8 cellular contexts compared by ENCODE assay signal in the genomic region with DNA sequence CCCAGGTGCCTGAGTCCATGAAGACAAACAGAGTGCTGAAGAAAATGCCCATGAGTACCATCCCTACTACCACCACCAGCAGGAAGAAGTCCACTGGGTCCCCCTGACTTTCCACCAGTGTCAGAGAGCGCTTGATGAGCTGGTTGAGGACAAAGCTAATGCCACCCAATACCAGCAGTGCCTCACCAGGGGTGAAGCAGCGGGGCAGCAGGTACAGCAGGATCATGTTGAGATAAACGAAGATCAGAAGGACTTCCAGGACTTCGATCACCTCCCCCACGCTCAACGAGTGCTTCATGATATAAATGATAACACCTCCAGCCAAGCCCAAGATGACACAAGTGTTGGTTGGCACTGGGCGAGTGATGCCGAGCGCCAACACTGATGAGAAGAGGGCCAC. TPM values are rescaled to one million over a fixed set of nuclear protein-coding genes. Genes with fewer than 3 reads are reported as not detected.
DNase-seq lines count a peak whose midpoint lies in the region; ATAC-seq and TF ChIP-seq lines count a peak whose summit lies in the region.

No MANE protein-coding gene starts in this region.

- no peak for ATAC-seq in stimulated activated effector memory CD8-positive, alpha-beta T cell treated with anti-CD3 and anti-CD28 coated beads, Interleukin-12 subunit alpha, Interleukin-12 subunit beta, amount 100 ng/mL, for 72 hours
- ATAC-seq in GM21723 (IDR thresholded peaks at IDR 0.05; ENCODE audit: unreplicated experiment) = no peak

- intact Hi-C loops in activated T-helper 1 cell treated with anti-CD3 and anti-CD28 coated beads, Interleukin-12 subunit alpha, Interleukin-12 subunit beta, Interleukin-2, Interleukin-4 antibody, amounts not matched to agents 30 ng/mL and 10 ng/mL and 1 ng/mL, durations not matched to agents 14 hours and 24 hours and 36 hours (cut with micrococcal nuclease) = loop anchor here (2.0 to 10.0 kb wide), 5 partner anchors 134 to 394 kb away; a partner anchor contains a TSS

- H3K36me3 Mint-ChIP-seq in HFFc6 (ENCODE audit: low read depth) = peaks cover 17% of the 10 kb centered on the region
- H3K36me3 Mint-ChIP-seq in activated T-helper 1 cell treated with anti-CD3 and anti-CD28 coated beads, Interleukin-12 subunit alpha, Interleukin-12 subunit beta, Interleukin-2, Interleukin-4 antibody, amounts not matched to agents 30 ng/mL and 10 ng/mL and 1 ng/mL, durations not matched to agents 14 hours and 24 hours and 36 hours (ENCODE audit: low read depth) = peaks cover 16% of the 10 kb centered on the region
- peaks cover 54% of the 10 kb centered on the region for H3K36me3 Mint-ChIP-seq in stimulated activated effector memory CD8-positive, alpha-beta T cell treated with anti-CD3 and anti-CD28 coated beads, Interleukin-12 subunit alpha, Interleukin-12 subunit beta, amount 100 ng/mL, for 72 hours

- H3K4me3 Mint-ChIP-seq in HFFc6 = peak overlapping the region; percentile 99
- peak overlapping the region; percentile 98 for H3K4me3 Mint-ChIP-seq in activated T-helper 1 cell treated with anti-CD3 and anti-CD28 coated beads, Interleukin-12 subunit alpha, Interleukin-12 subunit beta, Interleukin-2, Interleukin-4 antibody, amounts not matched to agents 30 ng/mL and 10 ng/mL and 1 ng/mL, durations not matched to agents 14 hours and 24 hours and 36 hours
- peak overlapping the region; percentile 96 for H3K4me3 Mint-ChIP-seq in stimulated activated effector memory CD8-positive, alpha-beta T cell treated with anti-CD3 and anti-CD28 coated beads, Interleukin-12 subunit alpha, Interleukin-12 subunit beta, amount 100 ng/mL, for 72 hours

- peaks cover 5% of the 10 kb centered on the region for H3K27me3 Mint-ChIP-seq in HFFc6 (ENCODE audit: insufficient read depth)
- no peaks in the 10 kb centered on the region for H3K27me3 Mint-ChIP-seq in activated T-helper 1 cell treated with anti-CD3 and anti-CD28 coated beads, Interleukin-12 subunit alpha, Interleukin-12 subunit beta, Interleukin-2, Interleukin-4 antibody, amounts not matched to agents 30 ng/mL and 10 ng/mL and 1 ng/mL, durations not matched to agents 14 hours and 24 hours and 36 hours (ENCODE audit: insufficient read depth)

- H3K27ac Mint-ChIP-seq in HFFc6 = peak overlapping the region; percentile 97
- H3K27ac Mint-ChIP-seq in activated T-helper 1 cell treated with anti-CD3 and anti-CD28 coated beads, Interleukin-12 subunit alpha, Interleukin-12 subunit beta, Interleukin-2, Interleukin-4 antibody, amounts not matched to agents 30 ng/mL and 10 ng/mL and 1 ng/mL, durations not matched to agents 14 hours and 24 hours and 36 hours = peak overlapping the region; percentile 99
- H3K27ac Mint-ChIP-seq in stimulated activated effector memory CD8-positive, alpha-beta T cell treated with anti-CD3 and anti-CD28 coated beads, Interleukin-12 subunit alpha, Interleukin-12 subunit beta, amount 100 ng/mL, for 72 hours = peak overlapping the region; percentile 98

- H3K4me1 Mint-ChIP-seq in HFFc6 (ENCODE audit: low read depth) = peaks cover 23% of the 10 kb centered on the region
- peaks cover 34% of the 10 kb centered on the region for H3K4me1 Mint-ChIP-seq in activated T-helper 1 cell treated with anti-CD3 and anti-CD28 coated beads, Interleukin-12 subunit alpha, Interleukin-12 subunit beta, Interleukin-2, Interleukin-4 antibody, amounts not matched to agents 30 ng/mL and 10 ng/mL and 1 ng/mL, durations not matched to agents 14 hours and 24 hours and 36 hours (ENCODE audit: low read depth)
- H3K4me1 Mint-ChIP-seq in stimulated activated effector memory CD8-positive, alpha-beta T cell treated with anti-CD3 and anti-CD28 coated beads, Interleukin-12 subunit alpha, Interleukin-12 subunit beta, amount 100 ng/mL, for 72 hours = peaks cover 22% of the 10 kb centered on the region

- no peaks in the 10 kb centered on the region for H3K9me3 Mint-ChIP-seq in HFFc6
- no peaks in the 10 kb centered on the region for H3K9me3 Mint-ChIP-seq in activated T-helper 1 cell treated with anti-CD3 and anti-CD28 coated beads, Interleukin-12 subunit alpha, Interleukin-12 subunit beta, Interleukin-2, Interleukin-4 antibody, amounts not matched to agents 30 ng/mL and 10 ng/mL and 1 ng/mL, durations not matched to agents 14 hours and 24 hours and 36 hours
- H3K9me3 Mint-ChIP-seq in stimulated activated effector memory CD8-positive, alpha-beta T cell treated with anti-CD3 and anti-CD28 coated beads, Interleukin-12 subunit alpha, Interleukin-12 subunit beta, amount 100 ng/mL, for 72 hours = no peaks in the 10 kb centered on the region

- no peak for DNase-seq in HFFc6
- DNase-seq in activated T-helper 1 cell treated with anti-CD3 and anti-CD28 coated beads, Interleukin-12 subunit alpha, Interleukin-12 subunit beta, Interleukin-2, Interleukin-4 antibody, amounts not matched to agents 30 ng/mL and 10 ng/mL and 1 ng/mL, durations not matched to agents 14 hours and 24 hours and 36 hours (ENCODE audit: low spot score) = no peak
- no peak for DNase-seq in stimulated activated effector memory CD8-positive, alpha-beta T cell treated with anti-CD3 and anti-CD28 coated beads, Interleukin-12 subunit alpha, Interleukin-12 subunit beta, amount 100 ng/mL, for 72 hours (ENCODE audit: low spot score in 2 of 2)
- no peak for DNase-seq in NCI-H2171 (lab: John Stamatoyannopoulos, UW)
- DNase-seq in COLO829 (ENCODE audit: low spot score) = no peak
- DNase-seq in EL = no peak

- TF ChIP-seq CTCF in HFFc6 (IDR thresholded peaks at IDR 0.05) = no peak

- peak overlapping the region; percentile 94 for H3K4me3 ChIP-seq in iPS-11a (ENCODE audit: low read depth, low read length)

RNA-seq across cellular contexts. Expression of a gene that starts 0.9 kb away (rescaled TPM):
- 10 to 100 TPM; 27.8 to 34.4 (median 31.6) TPM for total RNA-seq in HFFc6 (2021; fragmentation: NEBNext Ultra II Directional; extraction: Animal tissue kit (Norgen Biotek cat#: 25700))
- total RNA-seq in activated T-helper 1 cell treated with anti-CD3 and anti-CD28 coated beads, Interleukin-12 subunit alpha, Interleukin-12 subunit beta, Interleukin-2, Interleukin-4 antibody, amounts not matched to agents 30 ng/mL and 10 ng/mL and 1 ng/mL, durations not matched to agents 14 hours and 24 hours and 36 hours = 17.7 and 18.1 TPM in 2 replicates

RNA-seq across cellular contexts. Expression of a gene that starts 1.0 kb away (rescaled TPM):
- total RNA-seq in HFFc6 (2021; fragmentation: NEBNext Ultra II Directional; extraction: Animal tissue kit (Norgen Biotek cat#: 25700)) = 10 to 100 TPM; 42.1 to 58.2 (median 54.2) TPM
- 154 and 158 TPM in 2 replicates for total RNA-seq in activated T-helper 1 cell treated with anti-CD3 and anti-CD28 coated beads, Interleukin-12 subunit alpha, Interleukin-12 subunit beta, Interleukin-2, Interleukin-4 antibody, amounts not matched to agents 30 ng/mL and 10 ng/mL and 1 ng/mL, durations not matched to agents 14 hours and 24 hours and 36 hours

RNA-seq across cellular contexts. Expression of a gene that starts 25.8 kb away (rescaled TPM):
- total RNA-seq in HFFc6 (2021; fragmentation: NEBNext Ultra II Directional; extraction: Animal tissue kit (Norgen Biotek cat#: 25700)) = 10 to 100 TPM in 3 of 6 experiments, 1 to 10 TPM in 3; 6.8 to 13.9 (median 10.0) TPM
- 0.34 and 1.0 TPM in 2 replicates for total RNA-seq in activated T-helper 1 cell treated with anti-CD3 and anti-CD28 coated beads, Interleukin-12 subunit alpha, Interleukin-12 subunit beta, Interleukin-2, Interleukin-4 antibody, amounts not matched to agents 30 ng/mL and 10 ng/mL and 1 ng/mL, durations not matched to agents 14 hours and 24 hours and 36 hours
